ENCODE assay signal across 10 cellular contexts in genomic region chr12:42756841-42757661, GRCh38.
A peak's percentile ranks its signal among the peaks of the same experiment; 100 is the strongest.
DNase-seq lines count a peak whose midpoint lies in the region; ATAC-seq and TF ChIP-seq lines count a peak whose summit lies in the region.
"Had no signal": no experiment of that assay in that cellular context is flagged by ENCODE, and none has a peak within 500 bp of the region (broad histone marks: within the 10 kb centered on the region; RNA-seq: fewer than 3 reads in every experiment).

No MANE protein-coding gene starts in this region.

- peak; percentile 62 for ATAC-seq in HG03354 (IDR thresholded peaks at IDR 0.05; ENCODE audit: poor library complexity, severe bottlenecking, unreplicated experiment)
- ATAC-seq in GM19324 (IDR thresholded peaks at IDR 0.05; ENCODE audit: low FRiP score, unreplicated experiment) = no peak

- TF ChIP-seq POLR2A in lower leg skin (IDR thresholded peaks at IDR 0.05) = no peak

- WGBS in lower leg skin, 2 donors = 65 to 68% methylated on average over 11 of the region's 11 CpGs

- H3K4me3 ChIP-seq in lower leg skin (ENCODE audit: low read depth, poor library complexity, severe bottlenecking) = no peak overlapping the region
- H3K4me3 ChIP-seq: right lobe of liver had no signal

- TF ChIP-seq CTCF in lower leg skin (IDR thresholded peaks at IDR 0.05) = no peak

- intact Hi-C loops in lower leg skin (cut with DNase I; ENCODE audit: low total_unique reads) = no loop called here

- DNase-seq in GM04503 (ENCODE audit: low read depth) (peak; percentile 51), brain pericyte (ENCODE audit: low read depth, low spot score) (peak; percentile 71), mucosa of gallbladder (ENCODE audit: low spot score) (peak; percentile 56), lower leg skin (ENCODE audit: low spot score in 2 of 2) (no peak), foreskin melanocyte (no peak), activated gamma-delta T cell (lab: John Stamatoyannopoulos, UW) (no peak)
- DNase-seq: activated naive CD4-positive, alpha-beta T cell treated with anti-CD3 and anti-CD28 coated beads for 36 hours; right lobe of liver had no signal

Comparison
In these comparisons a context has a peak if more than half of its experiments do, and no peak if none do; other contexts are left out.
1. DNase-seq: peak in GM04503 (single experiment), brain pericyte (single experiment) and mucosa of gallbladder (single experiment); none in lower leg skin (0 of 2), foreskin melanocyte (single experiment) and activated gamma-delta T cell (single experiment).